1 cellular context compared by ENCODE assay signal in genomic region chr1:231387770-231388669, GRCh38.
TF ChIP-seq lines count a peak whose summit lies in the region.

No MANE protein-coding gene starts in this region.

TF ChIP-seq in SK-N-SH, 30 proteins besides CTCF, POLR2A, EP300 and RAD21:
- TF ChIP-seq PBX3 (IDR thresholded peaks at IDR 0.05) (peak; percentile 88), JUND (IDR thresholded peaks at IDR 0.05) (peak; percentile 55), GATA2 (CRISPR knock-in tag; IDR thresholded peaks at IDR 0.05) (no peak), TCF12 (IDR thresholded peaks at IDR 0.05) (peak; percentile 35; the same call in 1 of the 2 replicates)
